In the genomic region with DNA sequence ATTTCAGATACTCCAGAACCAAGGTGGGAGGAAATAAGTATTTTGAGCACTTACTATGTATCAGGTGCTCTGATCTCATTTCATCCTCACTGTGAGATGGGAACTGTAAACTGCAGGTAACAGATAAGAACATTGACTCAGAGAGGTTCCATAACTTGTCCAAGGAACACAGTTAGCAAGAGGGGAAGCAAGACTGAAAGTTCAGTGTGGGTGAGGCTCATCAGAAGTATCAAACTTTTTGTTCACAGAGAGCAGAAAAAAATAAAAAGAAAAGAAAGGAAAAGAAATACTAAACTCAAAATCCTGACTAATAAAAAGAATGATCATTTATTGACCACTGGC, we compare ENCODE assay signal across 11 cellular contexts. TPM values are rescaled to one million over a fixed set of nuclear protein-coding genes. Genes with fewer than 3 reads are reported as not detected.
DNase-seq lines count a peak whose midpoint lies in the region; ATAC-seq, FAIRE-seq and TF ChIP-seq lines count a peak whose summit lies in the region.
"Had no signal": no experiment of that assay in that cellular context is flagged by ENCODE, and none has a peak within 500 bp of the region (broad histone marks: within the 10 kb centered on the region; RNA-seq: fewer than 3 reads in every experiment).

No MANE protein-coding gene starts in this region.

- H3K36me3 Mint-ChIP-seq in T-helper 2 cell treated with Interferon-gamma antibody and Interleukin-4, amounts not matched to agents 5 μg/mL and 100 μg/mL, for 36 hours (ENCODE audit: low read depth) = peaks cover 2% of the 10 kb centered on the region

- H3K9ac ChIP-seq in GM12878 (ENCODE audit: control insufficient read depth, insufficient read depth, low read length) (no peak overlapping the region), muscle layer of colon (ENCODE audit: low read length) (peak overlapping the region; percentile 54)

- no peak for TF ChIP-seq EP300 in GM12878 (IDR thresholded peaks at IDR 0.05; ENCODE audit: borderline replicate concordance in 1 of 2, control insufficient read depth in 1 of 2, low read depth in 2 of 2, low read length in 2 of 2)

- peaks cover 3 to 67% (median 51%) of the 10 kb centered on the region in 12 donors for H3K4me1 ChIP-seq in heart left ventricle
- peaks cover 21% of the 10 kb centered on the region for H3K4me1 ChIP-seq in GM12878 (ENCODE audit: control insufficient read depth, insufficient read depth, low read length)
- H3K4me1 ChIP-seq in muscle layer of colon (ENCODE audit: insufficient read depth, low read length) = peaks cover 47% of the 10 kb centered on the region
- H3K4me1 ChIP-seq in vagina = peaks cover 57% of the 10 kb centered on the region

- no peaks in the 10 kb centered on the region for H3K27me3 ChIP-seq in heart left ventricle
- H3K27me3 ChIP-seq in GM12878 (replicated peaks in 1 of 2; ENCODE audit: control insufficient read depth in 2 of 2, insufficient read depth in 2 of 2, low read length in 1 of 2) = no peaks in the 10 kb centered on the region
- no peaks in the 10 kb centered on the region for H3K27me3 ChIP-seq in muscle layer of colon (ENCODE audit: control insufficient read depth in 1 of 2, insufficient read depth in 2 of 2, low read length in 2 of 2)
- H3K27me3 ChIP-seq in vagina = no peaks in the 10 kb centered on the region

- intact Hi-C loops in heart left ventricle (cut with DNase I) = loop anchor here in 2 of 10 donors (1.0 to 5.0 kb wide), 3 partner anchors 37 to 47 kb away; partner anchors contain the start of gene RAB30 (in 1 of the 2)
- intact Hi-C loops in left cardiac atrium (cut with DNase I) = no loop called here
- intact Hi-C loops in GM12878 (cut with micrococcal nuclease; ENCODE audit: unreplicated experiment) = no loop called here
- intact Hi-C loops in vagina (cut with DNase I) = loop anchor here (2.0 kb wide), 1 partner anchor 18 kb away; no protein-coding TSS in a partner anchor

- H3K27ac ChIP-seq in heart left ventricle = peak overlapping the region; percentile 51 to 87 (median 78)
- no peak overlapping the region for H3K27ac ChIP-seq in GM12878 (ENCODE audit: control insufficient read depth, insufficient read depth)
- peak overlapping the region; percentile 74 for H3K27ac ChIP-seq in muscle layer of colon (ENCODE audit: low read depth, low read length)
- peak overlapping the region; percentile 71 for H3K27ac ChIP-seq in vagina

- TF ChIP-seq POLR2A in heart left ventricle (IDR thresholded peaks at IDR 0.05) = no peak
- TF ChIP-seq POLR2A in GM12878 (IDR thresholded peaks at IDR 0.05; ENCODE audit: low read depth, low read length) = no peak
- no peak for TF ChIP-seq POLR2A in vagina (IDR thresholded peaks at IDR 0.05)

- H3K4me3 Mint-ChIP-seq in T-helper 2 cell treated with Interferon-gamma antibody and Interleukin-4, amounts not matched to agents 5 μg/mL and 100 μg/mL, for 36 hours = no peak overlapping the region

- TF ChIP-seq RAD21 in GM12878 (IDR thresholded peaks at IDR 0.05; ENCODE audit: insufficient read depth, low read depth, low read length) = no peak

- BruUV-seq in GM12878 (replicated peaks; lab: Mats Ljungman, UMichigan) = no TSS peak

- no peaks in the 10 kb centered on the region; the same call in 1 of the 2 replicates for H4K20me1 ChIP-seq in GM12878 (ENCODE audit: control insufficient read depth, insufficient read depth)

- TF ChIP-seq CTCF in heart left ventricle (IDR thresholded peaks at IDR 0.05) (no peak), GM12878 (IDR thresholded peaks at IDR 0.05 in 2 of 3, conservative IDR thresholded peaks at IDR 0.05 in 1 of 3; ENCODE audit: control insufficient read depth in 2 of 3, extremely low read depth in 1 of 3, insufficient read depth in 1 of 3, low read depth in 3 of 3, low read length in 3 of 3) (no peak), vagina (IDR thresholded peaks at IDR 0.05) (no peak)

- no peaks in the 10 kb centered on the region for H3K36me3 ChIP-seq in heart left ventricle
- H3K36me3 ChIP-seq in GM12878 (ENCODE audit: control insufficient read depth in 2 of 2, insufficient read depth in 2 of 2, low read length in 1 of 2) = no peaks in the 10 kb centered on the region
- H3K36me3 ChIP-seq in muscle layer of colon (ENCODE audit: insufficient read depth, low read length) = no peaks in the 10 kb centered on the region
- no peaks in the 10 kb centered on the region for H3K36me3 ChIP-seq in vagina

- FAIRE-seq in GM12878 (lab: Jason Lieb, UNC) = no peak

- H3K4me1 Mint-ChIP-seq in T-helper 2 cell treated with Interferon-gamma antibody and Interleukin-4, amounts not matched to agents 5 μg/mL and 100 μg/mL, for 36 hours (ENCODE audit: low read depth) = peaks cover 22% of the 10 kb centered on the region

- DNase-seq in heart left ventricle = no peak
- no peak for DNase-seq in left cardiac atrium
- DNase-seq in GM12878 (ENCODE audit: low read depth, low spot score) = no peak
- DNase-seq in vagina (ENCODE audit: extremely low spot score in 2 of 2) = no peak
- no peak for DNase-seq in T-helper 2 cell
- DNase-seq in T-helper 2 cell treated with Interferon-gamma antibody and Interleukin-4, amounts not matched to agents 5 μg/mL and 100 μg/mL, for 36 hours (ENCODE audit: low spot score) = no peak
- DNase-seq: activated T-cell treated with anti-CD3 and anti-CD28 coated beads for 4 hours, SHP77 treated with DMSO at 0.1 percent for 48 hours had no signal

- H3K9me3 Mint-ChIP-seq in T-helper 2 cell treated with Interferon-gamma antibody and Interleukin-4, amounts not matched to agents 5 μg/mL and 100 μg/mL, for 36 hours = no peaks in the 10 kb centered on the region
- H3K9me3 Mint-ChIP-seq: endodermal cell had no signal

- peak overlapping the region; percentile 36; the same call in 1 of the 2 replicates for H3K4me2 ChIP-seq in GM12878 (ENCODE audit: control insufficient read depth, insufficient read depth)

- POLR2A ChIA-PET in GM12878 (lab: Charles Lee) = interaction anchor here (0.6 to 4.3 kb wide), 13 partner anchors 9 to 122 kb away, joined by 3 to 21 read pairs (median 4); no protein-coding TSS in a partner anchor

- RAD21 ChIA-PET in GM12878 (lab: Charles Lee; ENCODE audit: unreplicated experiment) = interaction anchor here (0.7 to 4.7 kb wide), 14 partner anchors 11 to 133 kb away, joined by 3 to 24 read pairs (median 4); partner anchors contain the start of genes DDIAS, PCF11 and RAB30

- H2AFZ ChIP-seq in GM12878 (ENCODE audit: control insufficient read depth, low read depth, low read length) = no peak overlapping the region

- SMC1A ChIA-PET in GM12878 (lab: Charles Lee; ENCODE audit: uncharacterized antibody, unreplicated experiment) = interaction anchor here (0.8 to 6.9 kb wide), 22 partner anchors 9 to 218 kb away, joined by 3 to 61 read pairs (median 4); no protein-coding TSS in a partner anchor

- H3K9me3 ChIP-seq in heart left ventricle (no peaks in the 10 kb centered on the region), GM12878 (replicated peaks; ENCODE audit: control insufficient read depth, insufficient read depth, low read length) (no peaks in the 10 kb centered on the region; the same call in 2 of the 3 replicates), muscle layer of colon (ENCODE audit: low read length) (no peaks in the 10 kb centered on the region), vagina (no peaks in the 10 kb centered on the region)

- CTCF ChIA-PET in GM12878 (lab: Yijun Ruan, JAX) = interaction anchor here (0.8 to 4.2 kb wide), 9 partner anchors 10 to 167 kb away, joined by 3 to 25 read pairs (median 3); partner anchors contain the start of genes DDIAS and RAB30

- H3K27ac Mint-ChIP-seq in T-helper 2 cell treated with Interferon-gamma antibody and Interleukin-4, amounts not matched to agents 5 μg/mL and 100 μg/mL, for 36 hours = no peak overlapping the region

- in situ Hi-C loops in GM12878 (cut with MboI) = no loop called here

- peaks cover 11% of the 10 kb centered on the region for H3K79me2 ChIP-seq in GM12878 (ENCODE audit: control insufficient read depth, insufficient read depth, low read length)

- no peaks in the 10 kb centered on the region for H3K27me3 Mint-ChIP-seq in T-helper 2 cell treated with Interferon-gamma antibody and Interleukin-4, amounts not matched to agents 5 μg/mL and 100 μg/mL, for 36 hours (ENCODE audit: low read depth)

- ATAC-seq in heart left ventricle = peak in 1 of 4 donors; percentile 8
- ATAC-seq in left cardiac atrium = no peak
- peak; percentile 60 for ATAC-seq in GM12878
- ATAC-seq in GM18520 (IDR thresholded peaks at IDR 0.05; ENCODE audit: unreplicated experiment) = no peak

- H3K4me3 ChIP-seq in heart left ventricle = peak overlapping the region in 9 of 12 donors; percentile 30 to 52 (median 43)
- H3K4me3 ChIP-seq in GM12878 = no peak overlapping the region
- peak overlapping the region in 1 of 2 donors; percentile 71 for H3K4me3 ChIP-seq in muscle layer of colon (ENCODE audit: low read depth in 1 of 2, low read length in 2 of 2)
- peak overlapping the region; percentile 19 to 25 for H3K4me3 ChIP-seq in vagina

TF ChIP-seq in GM12878, 131 proteins besides CTCF, POLR2A, EP300 and RAD21 (continues in another document):
- no peak for TF ChIP-seq SMAD5 (IDR thresholded peaks at IDR 0.05; ENCODE audit: low read depth)
- TF ChIP-seq KAT2A (conservative IDR thresholded peaks at IDR 0.05; ENCODE audit: control insufficient read depth, low read depth, low read length) = no peak
- no peak for TF ChIP-seq SMARCA5 (IDR thresholded peaks at IDR 0.05)

RNA-seq across cellular contexts. Expression of gene RAB30, which starts 37.1 kb away (rescaled TPM):
- 10 to 100 TPM; 13.8 to 28.4 (median 23.4) TPM for total RNA-seq in heart left ventricle
- 1 to 10 TPM; 4.4 to 6.8 TPM for polyA plus RNA-seq in heart left ventricle
- total RNA-seq in left cardiac atrium = 10 to 100 TPM; 17.0 to 24.2 TPM
- total RNA-seq in GM12878 (2013; cell fraction: nucleolus; rRNA removed) = 49.2 and 55.3 TPM in 2 replicates
- 13.0 and 14.2 TPM in 2 replicates for total RNA-seq in GM12878 (2014; rRNA removed)
- 15.2 and 16.1 TPM in 2 replicates for total RNA-seq in GM12878 (2014; rRNA removed; fragmentation: Illumina TruSeq; extraction: Trizol)
- total RNA-seq in GM12878 (2021) = 23.9 and 24.8 TPM in 2 replicates
- polyA plus RNA-seq in GM12878 (2011; ENCODE audit: low read depth) = 39.6 TPM
- 23.0 and 26.7 TPM in 2 replicates for polyA plus RNA-seq in GM12878 (2011; rRNA removed)
- 9.5 and 13.4 TPM in 2 replicates for polyA plus RNA-seq in GM12878 (2011; cell fraction: cytosol; rRNA removed)
- polyA plus RNA-seq in GM12878 (2011; cell fraction: nucleus; rRNA removed) = 13.5 and 14.2 TPM in 2 replicates
- polyA plus RNA-seq in GM12878 (2012) = 19.1 and 30.2 TPM in 2 replicates
- 22.5 and 32.9 TPM in 2 replicates for polyA plus RNA-seq in GM12878 (2014; fragmentation: Illumina TruSeq; extraction: Trizol)
- 10 to 100 TPM in 1 of 2 experiments, 1 to 10 TPM in 1; 9.8 to 14.2 TPM for polyA plus RNA-seq in GM12878 (2014; fragmentation: Nextera tagmentation; extraction: Ambion mirVana)
- 8.0 and 11.7 TPM in 2 replicates for polyA plus RNA-seq in GM12878 (2014; rRNA removed)
- polyA plus RNA-seq in GM12878 (2016; fragmentation: Nextera tagmentation; extraction: Ambion mirVana) = 10 to 100 TPM; 22.2 TPM
- polyA minus RNA-seq in GM12878 (2011; rRNA and poly(A)+ RNA removed) = 14.5 and 29.4 TPM in 2 replicates
- 6.9 and 11.0 TPM in 2 replicates for polyA minus RNA-seq in GM12878 (2011; cell fraction: cytosol; rRNA and poly(A)+ RNA removed)
- polyA minus RNA-seq in GM12878 (2011; cell fraction: nucleus; rRNA and poly(A)+ RNA removed) = 11.6 and 16.6 TPM in 2 replicates
- 10.8 TPM for total RNA-seq in vagina
